Comparison of ENCODE assay signal across 13 cellular contexts in the genomic region with DNA sequence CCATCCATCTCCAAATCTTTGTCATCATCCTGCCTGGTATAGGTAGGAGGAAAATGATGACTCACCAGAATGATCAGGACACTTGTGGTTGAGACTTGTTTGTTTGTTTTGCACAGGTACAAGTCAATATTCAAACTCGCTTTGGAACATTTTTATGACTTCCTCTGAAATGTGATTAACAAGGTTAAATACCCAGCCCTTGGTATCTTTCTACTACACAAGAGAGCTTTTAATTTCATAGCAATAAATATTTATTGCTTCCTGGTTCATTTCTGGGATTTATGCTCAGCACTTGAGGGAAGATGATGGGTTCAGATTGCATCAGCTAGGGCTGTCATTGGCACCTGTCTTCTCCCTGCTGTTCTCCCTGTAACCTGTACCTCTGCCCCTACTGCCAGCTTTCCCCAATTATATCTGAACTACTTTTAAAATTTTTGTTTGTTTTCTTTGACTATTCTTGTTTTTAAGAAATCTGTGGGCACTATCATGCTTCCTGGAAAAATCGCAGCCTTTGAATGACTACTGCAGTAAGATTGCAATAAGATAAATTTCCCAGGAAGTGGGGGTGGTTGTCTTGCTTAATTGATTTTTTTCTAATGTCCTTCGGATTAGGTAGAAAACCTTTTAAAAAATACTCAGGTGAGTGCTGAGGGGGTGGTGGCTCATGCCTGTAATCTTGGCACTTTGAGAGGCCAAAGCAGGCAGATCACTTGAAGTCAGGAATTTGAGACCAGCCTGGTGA. TPM values are rescaled to one million over a fixed set of nuclear protein-coding genes. Genes with fewer than 3 reads are reported as not detected.
DNase-seq lines count a peak whose midpoint lies in the region; FAIRE-seq and TF ChIP-seq lines count a peak whose summit lies in the region.
"Had no signal": no experiment of that assay in that cellular context is flagged by ENCODE, and none has a peak within 500 bp of the region (broad histone marks: within the 10 kb centered on the region; RNA-seq: fewer than 3 reads in every experiment).

No MANE protein-coding gene starts in this region.

- POLR2A ChIA-PET in SK-N-SH (lab: Yijun Ruan, JAX), result no interaction called here

- no peaks in the 10 kb centered on the region for H3K79me2 ChIP-seq in SK-N-SH (ENCODE audit: insufficient read depth)
- H3K79me2 ChIP-seq: parathyroid adenoma had no signal

- DNase-seq in NCI-H510A treated with DMSO at 0.1 percent for 48 hours (lab: John Stamatoyannopoulos, UW), result peak; percentile 55
- no peak for DNase-seq in NCI-H510A (lab: John Stamatoyannopoulos, UW)
- peak; percentile 29 for DNase-seq in NCI-H2196 treated with DMSO at 0.1 percent for 48 hours (lab: John Stamatoyannopoulos, UW; ENCODE audit: unreplicated experiment)
- peak; percentile 87 for DNase-seq in bronchial epithelial cell (ENCODE audit: low read depth)
- no peak for DNase-seq in transverse colon
- DNase-seq in activated gamma-delta T cell (lab: John Stamatoyannopoulos, UW), result no peak
- DNase-seq in globus pallidus (ENCODE audit: low spot score), result no peak
- DNase-seq in SK-N-SH, result no peak
- DNase-seq: central memory CD4-positive, alpha-beta T cell had no signal

- H3K9me3 ChIP-seq in transverse colon, result no peaks in the 10 kb centered on the region
- no peaks in the 10 kb centered on the region for H3K9me3 ChIP-seq in SK-N-SH
- H3K9me3 ChIP-seq: tibial nerve had no signal

- peak; percentile 70 for FAIRE-seq in bronchial epithelial cell (lab: Jason Lieb, UNC)

- no peak overlapping the region for H3K4me2 ChIP-seq in SK-N-SH

- intact Hi-C loops in transverse colon (cut with DNase I; ENCODE audit: low total_unique reads), result no loop called here

- no peak for TF ChIP-seq RAD21 in SK-N-SH (IDR thresholded peaks at IDR 0.05; ENCODE audit: low read length)

- H3K27ac ChIP-seq in transverse colon (peak overlapping the region in 3 of 4 donors; percentile 18 to 36 (median 33)), SK-N-SH (ENCODE audit: low read depth in 2 of 2, low read length in 1 of 2) (no peak overlapping the region)
- H3K27ac ChIP-seq: parathyroid adenoma, tibial nerve had no signal

- WGBS in transverse colon (ENCODE audit: low coverage in 1 of 2), 2 donors, result 29 to 35% methylated on average over 3 of the region's 3 CpGs
- WGBS in SK-N-SH (ENCODE audit: low lambda C conversion rate), result 50% methylated on average over 3 of the region's 3 CpGs

- H3K4me1 ChIP-seq in transverse colon (peaks cover 0 to 33% (median 12%) of the 10 kb centered on the region in 4 donors), SK-N-SH (ENCODE audit: control insufficient read depth in 1 of 2, insufficient read depth in 2 of 2, low read depth in 1 of 2, low read length in 1 of 2) (no peaks in the 10 kb centered on the region)
- H3K4me1 ChIP-seq: parathyroid adenoma, tibial nerve had no signal

- no peaks in the 10 kb centered on the region for H3K27me3 ChIP-seq in bronchial epithelial cell (ENCODE audit: control insufficient read depth, insufficient read depth, low read length)
- H3K27me3 ChIP-seq in transverse colon, result no peaks in the 10 kb centered on the region
- H3K27me3 ChIP-seq in SK-N-SH (ENCODE audit: insufficient read depth), result peaks cover 5% of the 10 kb centered on the region; the same call in 1 of the 2 replicates
- H3K27me3 ChIP-seq: tibial nerve had no signal

- H3K36me3 ChIP-seq in bronchial epithelial cell (ENCODE audit: control insufficient read depth, insufficient read depth, low read length) (no peaks in the 10 kb centered on the region), transverse colon (no peaks in the 10 kb centered on the region), SK-N-SH (replicated peaks in 1 of 2; ENCODE audit: control insufficient read depth in 1 of 2, insufficient read depth in 2 of 2, low read length in 1 of 2) (no peaks in the 10 kb centered on the region)
- H3K36me3 ChIP-seq: tibial nerve had no signal

- TF ChIP-seq CTCF in bronchial epithelial cell (IDR thresholded peaks at IDR 0.05; ENCODE audit: insufficient read depth, low read length, severe bottlenecking), result no peak
- TF ChIP-seq CTCF in transverse colon (IDR thresholded peaks at IDR 0.05), result no peak
- TF ChIP-seq CTCF in SK-N-SH (IDR thresholded peaks at IDR 0.05), result no peak

- no peak for TF ChIP-seq POLR2A in transverse colon (IDR thresholded peaks at IDR 0.05)

- H3K4me3 ChIP-seq in bronchial epithelial cell (ENCODE audit: low read depth, low read length) (no peak overlapping the region), transverse colon (no peak overlapping the region), SK-N-SH (ENCODE audit: low read depth in 2 of 2, low read length in 1 of 2) (no peak overlapping the region)
- H3K4me3 ChIP-seq: tibial nerve had no signal

- in situ Hi-C loops in transverse colon (cut with MboI; ENCODE audit: low pct_ligation_motif_present in 1 of 4, low pct_unique_long_range_greater_than_20kb in 1 of 4, low sequenced_read_pairs in 3 of 4), result no loop called here

- no peak overlapping the region for H3K9ac ChIP-seq in SK-N-SH
- H3K9ac ChIP-seq: parathyroid adenoma had no signal

- H3F3A ChIP-seq in SK-N-SH (replicated peaks; ENCODE audit: insufficient read depth), result no peaks in the 10 kb centered on the region

- no peak for TF ChIP-seq EP300 in transverse colon (IDR thresholded peaks at IDR 0.05; ENCODE audit: low read depth)
- no peak for TF ChIP-seq EP300 in SK-N-SH (IDR thresholded peaks at IDR 0.05; ENCODE audit: borderline replicate concordance in 1 of 2, low read depth in 1 of 2, low read length in 1 of 2)

- no peak overlapping the region for H2AFZ ChIP-seq in SK-N-SH (ENCODE audit: low read depth)
- H2AFZ ChIP-seq: parathyroid adenoma had no signal

- H3K9me2 ChIP-seq in SK-N-SH, result no peaks in the 10 kb centered on the region

- no peaks in the 10 kb centered on the region for H4K20me1 ChIP-seq in SK-N-SH (ENCODE audit: insufficient read depth)

- CTCF ChIA-PET in SK-N-SH (lab: Yijun Ruan, JAX), result interaction anchor here (1.2 kb wide), 1 partner anchor 54 kb away, joined by 7 read pairs; no protein-coding TSS in a partner anchor

TF ChIP-seq in SK-N-SH, 30 proteins besides CTCF, POLR2A, EP300 and RAD21:
- TF ChIP-seq MAX (IDR thresholded peaks at IDR 0.05; ENCODE audit: low read depth) (no peak), MXI1 (IDR thresholded peaks at IDR 0.05; ENCODE audit: low read depth, low read length) (no peak), ELF1 (IDR thresholded peaks at IDR 0.05) (no peak), GATA2 (CRISPR knock-in tag; IDR thresholded peaks at IDR 0.05) (no peak), NFIC (IDR thresholded peaks at IDR 0.05; ENCODE audit: borderline replicate concordance) (no peak), SMC3 (IDR thresholded peaks at IDR 0.05; ENCODE audit: low read depth, low read length) (no peak), TAF1 (IDR thresholded peaks at IDR 0.05; ENCODE audit: borderline replicate concordance, low read depth, low read length) (no peak), RFX5 (IDR thresholded peaks at IDR 0.05; ENCODE audit: low read length) (no peak), NRF1 (IDR thresholded peaks at IDR 0.05; ENCODE audit: low read depth, low read length) (no peak), FOSL2 (IDR thresholded peaks at IDR 0.05; ENCODE audit: borderline replicate concordance, low read depth) (no peak)

RNA-seq across cellular contexts. Expression of gene GCNT3, which starts 24.3 kb away (rescaled TPM):
- total RNA-seq in bronchial epithelial cell (8.2 and 37.5 TPM in 2 replicates), transverse colon (100 to 1,000 TPM; 117 to 289 (median 184) TPM)
- 0.08 TPM in 1 of 2 replicates, not detected in the other for polyA plus RNA-seq in SK-N-SH (2012; rRNA removed)
- 0.03 and 0.08 TPM in 2 replicates for polyA plus RNA-seq in SK-N-SH (2012; cell fraction: cytosol; rRNA removed)
- polyA plus RNA-seq in SK-N-SH (2012; cell fraction: nucleus; rRNA removed), result 0.02 and 0.05 TPM in 2 replicates
- total RNA-seq: activated naive CD4-positive, alpha-beta T cell treated with anti-CD3 and anti-CD28 coated beads, Interleukin-2, amount 50 U/mL, for 72 hours; mononuclear cell; tibial nerve had no signal

Comparison
In these comparisons a context has a peak if more than half of its experiments do, and no peak if none do; other contexts are left out.
1. DNase-seq: peak in NCI-H510A treated with DMSO at 0.1 percent for 48 hours (single experiment), NCI-H2196 treated with DMSO at 0.1 percent for 48 hours (single experiment) and bronchial epithelial cell (single experiment); none in NCI-H510A (single experiment), transverse colon (single experiment), activated gamma-delta T cell (single experiment), globus pallidus (single experiment) and SK-N-SH (single experiment).
2. H3K27ac ChIP-seq: peak in transverse colon (3 of 4); none in SK-N-SH (0 of 2).